In the genomic region with DNA sequence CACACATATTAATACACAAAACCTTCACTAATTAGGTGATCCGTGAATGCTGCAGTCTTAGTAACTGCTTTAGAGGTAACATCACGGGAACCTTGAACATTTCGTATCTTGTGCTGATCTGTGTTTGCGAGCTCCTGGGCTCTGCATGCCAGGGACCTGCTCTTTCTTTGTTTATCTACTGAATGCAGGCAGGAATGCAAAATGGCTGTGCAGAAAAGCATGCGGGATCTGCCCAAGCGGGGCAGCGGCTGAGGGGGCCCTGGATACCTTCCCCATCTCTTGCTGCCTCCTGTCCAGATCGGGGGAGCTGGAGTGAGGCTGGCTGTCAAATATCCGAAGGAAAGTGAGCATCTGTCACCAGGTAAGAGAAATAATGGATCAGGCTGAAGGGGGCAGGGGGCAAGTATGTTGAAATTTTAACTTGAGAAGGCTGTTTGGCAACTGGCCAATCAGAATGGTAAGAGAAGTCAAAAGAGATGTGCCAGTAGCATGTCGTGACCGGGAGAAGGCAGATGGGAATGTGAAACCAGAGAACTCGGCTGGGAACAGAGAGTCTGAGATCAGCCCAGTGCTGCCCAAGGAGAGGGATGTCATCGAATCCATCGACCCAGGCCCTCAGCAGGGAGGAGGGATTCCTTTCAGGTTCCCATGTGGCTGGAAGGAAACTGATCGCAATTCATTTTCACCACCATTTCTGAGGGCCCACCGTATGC, we compare ENCODE assay signal across 11 cellular contexts.
DNase-seq lines count a peak whose midpoint lies in the region; ATAC-seq and TF ChIP-seq lines count a peak whose summit lies in the region.
"Had no signal": no experiment of that assay in that cellular context is flagged by ENCODE, and none has a peak within 500 bp of the region (broad histone marks: within the 10 kb centered on the region; RNA-seq: fewer than 3 reads in every experiment).

No MANE protein-coding gene starts in this region.

- peak overlapping the region; percentile 11; the same call in 1 of the 2 replicates for H3K27ac ChIP-seq in C4-2B
- peak overlapping the region; percentile 18 for H3K27ac ChIP-seq in brain microvascular endothelial cell
- peak overlapping the region; percentile 86 for H3K27ac ChIP-seq in mesodermal cell (ENCODE audit: low read depth, low read length, severe bottlenecking)
- H3K27ac ChIP-seq: neutrophil had no signal

- H3K27me3 ChIP-seq in brain microvascular endothelial cell (replicated peaks) = no peaks in the 10 kb centered on the region
- H3K27me3 ChIP-seq: heart right ventricle, neutrophil had no signal

- H3K36me3 ChIP-seq in brain microvascular endothelial cell (replicated peaks) (no peaks in the 10 kb centered on the region), mesodermal cell (ENCODE audit: control insufficient read depth, insufficient read depth, low read length) (peaks cover 9% of the 10 kb centered on the region)

- peaks cover 29% of the 10 kb centered on the region for H3K4me1 ChIP-seq in mesodermal cell (ENCODE audit: control insufficient read depth, insufficient read depth, low read length, poor library complexity, severe bottlenecking)

- H3K27me3 Mint-ChIP-seq in stimulated activated naive B cell treated with anti-CD40 and anti-IgM and Interleukin-4, amounts not matched to agents 10 μg/mL and 1 μg/mL and 100 μg/mL, for 72 hours = no peaks in the 10 kb centered on the region

- WGBS in mesodermal cell (ENCODE audit: insufficient coverage in 2 of 2), 2 experiments = 70 to 73% methylated on average over 15 to 16 of the region's 16 CpGs

- in situ Hi-C loops in brain microvascular endothelial cell (cut with HindIII; ENCODE audit: low pct_ligation_motif_present, low sequenced_read_pairs) = no loop called here

- no peaks in the 10 kb centered on the region for H3K4me1 Mint-ChIP-seq in stimulated activated naive B cell treated with anti-CD40 and anti-IgM and Interleukin-4, amounts not matched to agents 10 μg/mL and 1 μg/mL and 100 μg/mL, for 72 hours

- no peak overlapping the region for H3K4me3 ChIP-seq in brain microvascular endothelial cell (ENCODE audit: low read depth, low read length)
- no peak overlapping the region for H3K4me3 ChIP-seq in mesodermal cell (ENCODE audit: extremely low read depth, insufficient read depth, low read length, poor library complexity, severe bottlenecking)
- H3K4me3 ChIP-seq: heart right ventricle had no signal

- peaks cover 0 to 1% of the 10 kb centered on the region in 2 donors for H3K36me3 Mint-ChIP-seq in stimulated activated naive B cell treated with anti-CD40 and anti-IgM and Interleukin-4, amounts not matched to agents 10 μg/mL and 1 μg/mL and 100 μg/mL, for 72 hours

- H3K9me3 Mint-ChIP-seq in stimulated activated naive B cell treated with anti-CD40 and anti-IgM and Interleukin-4, amounts not matched to agents 10 μg/mL and 1 μg/mL and 100 μg/mL, for 72 hours = no peaks in the 10 kb centered on the region

- H3K27ac Mint-ChIP-seq in stimulated activated naive B cell treated with anti-CD40 and anti-IgM and Interleukin-4, amounts not matched to agents 10 μg/mL and 1 μg/mL and 100 μg/mL, for 72 hours = no peak overlapping the region

- ATAC-seq in stimulated activated naive B cell treated with anti-CD40 and anti-IgM and Interleukin-4, amounts not matched to agents 10 μg/mL and 1 μg/mL and 100 μg/mL, for 72 hours (replicated peaks) = no peak
- no peak for ATAC-seq in GM18520 (IDR thresholded peaks at IDR 0.05; ENCODE audit: unreplicated experiment)

- DNase-seq in NCI-H1105 treated with DMSO at 0.1 percent for 48 hours (lab: John Stamatoyannopoulos, UW) (peak; percentile 40), brain microvascular endothelial cell (no peak), HT-29 (ENCODE audit: low spot score) (no peak), DMS153 (lab: John Stamatoyannopoulos, UW) (no peak)
- no peak for DNase-seq in stimulated activated naive B cell treated with anti-CD40 and anti-IgM and Interleukin-4, amounts not matched to agents 10 μg/mL and 1 μg/mL and 100 μg/mL, for 72 hours
- DNase-seq: activated CD8-positive, alpha-beta memory T cell treated with anti-CD3 and anti-CD28 coated beads, Interleukin-2, amount 50 U/mL, for 48 hours had no signal

- H3K9me3 ChIP-seq in mesodermal cell (ENCODE audit: control insufficient read depth, low read length) = no peaks in the 10 kb centered on the region
- H3K9me3 ChIP-seq: heart right ventricle, neutrophil had no signal

- no peak for TF ChIP-seq CTCF in C4-2B (conservative IDR thresholded peaks at IDR 0.05)
- no peak for TF ChIP-seq CTCF in brain microvascular endothelial cell (IDR thresholded peaks at IDR 0.05; ENCODE audit: low read depth, low read length, missing control alignments)

- no peak overlapping the region for H3K4me3 Mint-ChIP-seq in stimulated activated naive B cell treated with anti-CD40 and anti-IgM and Interleukin-4, amounts not matched to agents 10 μg/mL and 1 μg/mL and 100 μg/mL, for 72 hours

Comparison
In these comparisons a context has a peak if more than half of its experiments do, and no peak if none do; other contexts are left out.
1. H3K27ac ChIP-seq: peak in every context shown above with its lines; median percentile 86 in mesodermal cell; 18 in brain microvascular endothelial cell; 11 in C4-2B.